Comparison of ENCODE assay signal across 1 cellular context in the genomic region with DNA sequence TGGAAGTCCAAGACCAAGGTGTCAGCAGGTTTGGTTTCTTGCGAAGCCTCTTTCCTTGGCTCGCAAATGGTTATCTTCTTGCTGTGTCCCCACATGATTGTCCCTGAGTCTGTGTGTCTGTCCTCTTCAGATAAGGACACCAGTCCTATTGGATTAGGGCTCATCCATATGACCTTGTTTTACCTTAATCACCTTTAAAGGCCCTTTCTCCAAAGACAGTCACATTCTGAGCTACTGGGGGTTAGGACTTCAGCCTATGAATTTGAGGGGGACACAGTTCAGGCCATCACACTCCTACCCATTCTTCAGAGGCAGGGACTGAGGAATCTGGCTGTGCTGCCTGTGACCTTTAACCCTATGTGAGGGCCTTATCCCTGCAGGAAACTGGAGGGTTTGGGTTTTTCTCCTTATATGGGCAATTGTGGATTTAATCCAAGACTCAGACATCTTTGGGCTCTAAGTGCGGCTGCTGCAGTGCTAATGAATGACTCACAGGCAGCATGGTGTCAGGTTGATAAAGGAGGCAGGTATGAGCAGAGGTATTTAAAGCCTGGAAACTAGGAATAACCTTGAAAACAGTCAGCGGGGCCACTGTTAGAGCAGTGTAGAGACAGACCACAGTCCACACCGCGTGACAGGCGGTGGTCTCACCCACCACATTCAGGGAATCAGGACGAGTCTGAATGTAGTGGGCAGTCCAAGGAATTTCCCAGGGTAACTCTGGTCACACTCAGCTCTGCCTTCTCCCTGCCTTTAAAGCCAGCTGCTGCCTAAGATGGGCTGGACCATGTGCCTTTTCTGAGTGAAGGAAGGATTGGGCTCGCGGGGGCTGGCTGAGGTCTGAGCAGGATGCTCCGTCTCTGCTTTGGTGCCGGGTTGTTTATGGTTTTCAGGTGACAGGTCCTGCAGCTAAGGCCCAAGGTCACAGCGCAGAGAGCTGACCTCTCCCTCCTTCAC.
TF ChIP-seq lines count a peak whose summit lies in the region.

No MANE protein-coding gene starts in this region.

TF ChIP-seq in GM12878, 131 proteins besides CTCF, POLR2A, EP300 and RAD21:
- TF ChIP-seq RUNX3 (IDR thresholded peaks at IDR 0.05; ENCODE audit: low read length) (peak; percentile 45; the same call in 1 of the 2 replicates), BRCA1 (IDR thresholded peaks at IDR 0.05; ENCODE audit: low read depth, low read length) (no peak), BHLHE40 (IDR thresholded peaks at IDR 0.05; ENCODE audit: borderline replicate concordance in 1 of 2, low read depth in 2 of 2, low read length in 1 of 2) (no peak), RCOR1 (conservative IDR thresholded peaks at IDR 0.05; ENCODE audit: low read depth, low read length) (no peak), JUNB (IDR thresholded peaks at IDR 0.05) (no peak), NR2C1 (IDR thresholded peaks at IDR 0.05) (peak; percentile 40; the same call in 1 of the 2 replicates), MTA2 (IDR thresholded peaks at IDR 0.05; ENCODE audit: low read depth) (no peak), TCF3 (IDR thresholded peaks at IDR 0.05; ENCODE audit: borderline replicate concordance, insufficient read depth, low read depth, low read length) (no peak), MYB (IDR thresholded peaks at IDR 0.05; ENCODE audit: borderline replicate concordance, low read depth, low read length) (no peak), SRF (IDR thresholded peaks at IDR 0.05; ENCODE audit: low read depth in 2 of 2, low read length in 2 of 2) (peak in 1 of 2 experiments; percentile 67; a peak in 2 of 4 replicates), STAT1 (conservative IDR thresholded peaks at IDR 0.05) (no peak), NFIC (IDR thresholded peaks at IDR 0.05; ENCODE audit: low read depth, low read length) (no peak), SMAD5 (IDR thresholded peaks at IDR 0.05; ENCODE audit: low read depth) (no peak), ZNF24 (IDR thresholded peaks at IDR 0.05) (no peak), RELA (IDR thresholded peaks at IDR 0.05; ENCODE audit: borderline replicate concordance, partially characterized antibody) (no peak), ZNF274 (IDR thresholded peaks at IDR 0.05; ENCODE audit: insufficient read depth, insufficient read length) (no peak), NRF1 (conservative IDR thresholded peaks at IDR 0.05; ENCODE audit: low read depth, low read length) (no peak), SIX5 (IDR thresholded peaks at IDR 0.05; ENCODE audit: low read depth, low read length, severe bottlenecking) (no peak), EED (IDR thresholded peaks at IDR 0.05; ENCODE audit: low read depth) (peak; percentile 40), MXI1 (IDR thresholded peaks at IDR 0.05; ENCODE audit: low read depth, low read length) (no peak), SREBF2 (IDR thresholded peaks at IDR 0.05; ENCODE audit: low read length) (no peak)
- TF ChIP-seq, protein P1, sequence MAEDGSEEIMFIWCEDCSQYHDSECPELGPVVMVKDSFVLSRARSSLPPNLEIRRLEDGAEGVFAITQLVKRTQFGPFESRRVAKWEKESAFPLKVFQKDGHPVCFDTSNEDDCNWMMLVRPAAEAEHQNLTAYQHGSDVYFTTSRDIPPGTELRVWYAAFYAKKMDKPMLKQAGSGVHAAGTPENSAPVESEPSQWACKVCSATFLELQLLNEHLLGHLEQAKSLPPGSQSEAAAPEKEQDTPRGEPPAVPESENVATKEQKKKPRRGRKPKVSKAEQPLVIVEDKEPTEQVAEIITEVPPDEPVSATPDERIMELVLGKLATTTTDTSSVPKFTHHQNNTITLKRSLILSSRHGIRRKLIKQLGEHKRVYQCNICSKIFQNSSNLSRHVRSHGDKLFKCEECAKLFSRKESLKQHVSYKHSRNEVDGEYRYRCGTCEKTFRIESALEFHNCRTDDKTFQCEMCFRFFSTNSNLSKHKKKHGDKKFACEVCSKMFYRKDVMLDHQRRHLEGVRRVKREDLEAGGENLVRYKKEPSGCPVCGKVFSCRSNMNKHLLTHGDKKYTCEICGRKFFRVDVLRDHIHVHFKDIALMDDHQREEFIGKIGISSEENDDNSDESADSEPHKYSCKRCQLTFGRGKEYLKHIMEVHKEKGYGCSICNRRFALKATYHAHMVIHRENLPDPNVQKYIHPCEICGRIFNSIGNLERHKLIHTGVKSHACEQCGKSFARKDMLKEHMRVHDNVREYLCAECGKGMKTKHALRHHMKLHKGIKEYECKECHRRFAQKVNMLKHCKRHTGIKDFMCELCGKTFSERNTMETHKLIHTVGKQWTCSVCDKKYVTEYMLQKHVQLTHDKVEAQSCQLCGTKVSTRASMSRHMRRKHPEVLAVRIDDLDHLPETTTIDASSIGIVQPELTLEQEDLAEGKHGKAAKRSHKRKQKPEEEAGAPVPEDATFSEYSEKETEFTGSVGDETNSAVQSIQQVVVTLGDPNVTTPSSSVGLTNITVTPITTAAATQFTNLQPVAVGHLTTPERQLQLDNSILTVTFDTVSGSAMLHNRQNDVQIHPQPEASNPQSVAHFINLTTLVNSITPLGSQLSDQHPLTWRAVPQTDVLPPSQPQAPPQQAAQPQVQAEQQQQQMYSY (CRISPR knock-in tag; IDR thresholded peaks at IDR 0.05), result no peak
- TF ChIP-seq, protein P2, sequence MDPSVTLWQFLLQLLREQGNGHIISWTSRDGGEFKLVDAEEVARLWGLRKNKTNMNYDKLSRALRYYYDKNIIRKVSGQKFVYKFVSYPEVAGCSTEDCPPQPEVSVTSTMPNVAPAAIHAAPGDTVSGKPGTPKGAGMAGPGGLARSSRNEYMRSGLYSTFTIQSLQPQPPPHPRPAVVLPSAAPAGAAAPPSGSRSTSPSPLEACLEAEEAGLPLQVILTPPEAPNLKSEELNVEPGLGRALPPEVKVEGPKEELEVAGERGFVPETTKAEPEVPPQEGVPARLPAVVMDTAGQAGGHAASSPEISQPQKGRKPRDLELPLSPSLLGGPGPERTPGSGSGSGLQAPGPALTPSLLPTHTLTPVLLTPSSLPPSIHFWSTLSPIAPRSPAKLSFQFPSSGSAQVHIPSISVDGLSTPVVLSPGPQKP (IDR thresholded peaks at IDR 0.05; ENCODE audit: low read depth, low read length), result no peak
- TF ChIP-seq, protein P3, sequence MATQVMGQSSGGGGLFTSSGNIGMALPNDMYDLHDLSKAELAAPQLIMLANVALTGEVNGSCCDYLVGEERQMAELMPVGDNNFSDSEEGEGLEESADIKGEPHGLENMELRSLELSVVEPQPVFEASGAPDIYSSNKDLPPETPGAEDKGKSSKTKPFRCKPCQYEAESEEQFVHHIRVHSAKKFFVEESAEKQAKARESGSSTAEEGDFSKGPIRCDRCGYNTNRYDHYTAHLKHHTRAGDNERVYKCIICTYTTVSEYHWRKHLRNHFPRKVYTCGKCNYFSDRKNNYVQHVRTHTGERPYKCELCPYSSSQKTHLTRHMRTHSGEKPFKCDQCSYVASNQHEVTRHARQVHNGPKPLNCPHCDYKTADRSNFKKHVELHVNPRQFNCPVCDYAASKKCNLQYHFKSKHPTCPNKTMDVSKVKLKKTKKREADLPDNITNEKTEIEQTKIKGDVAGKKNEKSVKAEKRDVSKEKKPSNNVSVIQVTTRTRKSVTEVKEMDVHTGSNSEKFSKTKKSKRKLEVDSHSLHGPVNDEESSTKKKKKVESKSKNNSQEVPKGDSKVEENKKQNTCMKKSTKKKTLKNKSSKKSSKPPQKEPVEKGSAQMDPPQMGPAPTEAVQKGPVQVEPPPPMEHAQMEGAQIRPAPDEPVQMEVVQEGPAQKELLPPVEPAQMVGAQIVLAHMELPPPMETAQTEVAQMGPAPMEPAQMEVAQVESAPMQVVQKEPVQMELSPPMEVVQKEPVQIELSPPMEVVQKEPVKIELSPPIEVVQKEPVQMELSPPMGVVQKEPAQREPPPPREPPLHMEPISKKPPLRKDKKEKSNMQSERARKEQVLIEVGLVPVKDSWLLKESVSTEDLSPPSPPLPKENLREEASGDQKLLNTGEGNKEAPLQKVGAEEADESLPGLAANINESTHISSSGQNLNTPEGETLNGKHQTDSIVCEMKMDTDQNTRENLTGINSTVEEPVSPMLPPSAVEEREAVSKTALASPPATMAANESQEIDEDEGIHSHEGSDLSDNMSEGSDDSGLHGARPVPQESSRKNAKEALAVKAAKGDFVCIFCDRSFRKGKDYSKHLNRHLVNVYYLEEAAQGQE (IDR thresholded peaks at IDR 0.05; ENCODE audit: low read depth, low read length), result no peak
- TF ChIP-seq, protein P4, sequence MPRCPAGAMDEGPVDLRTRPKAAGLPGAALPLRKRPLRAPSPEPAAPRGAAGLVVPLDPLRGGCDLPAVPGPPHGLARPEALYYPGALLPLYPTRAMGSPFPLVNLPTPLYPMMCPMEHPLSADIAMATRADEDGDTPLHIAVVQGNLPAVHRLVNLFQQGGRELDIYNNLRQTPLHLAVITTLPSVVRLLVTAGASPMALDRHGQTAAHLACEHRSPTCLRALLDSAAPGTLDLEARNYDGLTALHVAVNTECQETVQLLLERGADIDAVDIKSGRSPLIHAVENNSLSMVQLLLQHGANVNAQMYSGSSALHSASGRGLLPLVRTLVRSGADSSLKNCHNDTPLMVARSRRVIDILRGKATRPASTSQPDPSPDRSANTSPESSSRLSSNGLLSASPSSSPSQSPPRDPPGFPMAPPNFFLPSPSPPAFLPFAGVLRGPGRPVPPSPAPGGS (IDR thresholded peaks at IDR 0.05; ENCODE audit: borderline replicate concordance, insufficient read depth, low read depth, low read length, poor library complexity, severe bottlenecking), result no peak
- TF ChIP-seq, protein P5, sequence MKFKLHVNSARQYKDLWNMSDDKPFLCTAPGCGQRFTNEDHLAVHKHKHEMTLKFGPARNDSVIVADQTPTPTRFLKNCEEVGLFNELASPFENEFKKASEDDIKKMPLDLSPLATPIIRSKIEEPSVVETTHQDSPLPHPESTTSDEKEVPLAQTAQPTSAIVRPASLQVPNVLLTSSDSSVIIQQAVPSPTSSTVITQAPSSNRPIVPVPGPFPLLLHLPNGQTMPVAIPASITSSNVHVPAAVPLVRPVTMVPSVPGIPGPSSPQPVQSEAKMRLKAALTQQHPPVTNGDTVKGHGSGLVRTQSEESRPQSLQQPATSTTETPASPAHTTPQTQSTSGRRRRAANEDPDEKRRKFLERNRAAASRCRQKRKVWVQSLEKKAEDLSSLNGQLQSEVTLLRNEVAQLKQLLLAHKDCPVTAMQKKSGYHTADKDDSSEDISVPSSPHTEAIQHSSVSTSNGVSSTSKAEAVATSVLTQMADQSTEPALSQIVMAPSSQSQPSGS (IDR thresholded peaks at IDR 0.05; ENCODE audit: low read length), result no peak
